8 cellular contexts compared by ENCODE assay signal in genomic region chr10:125149278-125150047, GRCh38. TPM values are rescaled to one million over a fixed set of nuclear protein-coding genes. Genes with fewer than 3 reads are reported as not detected.
DNase-seq lines count a peak whose midpoint lies in the region; ATAC-seq and TF ChIP-seq lines count a peak whose summit lies in the region.

No MANE protein-coding gene starts in this region.

- no peak overlapping the region for H3K9ac ChIP-seq in PC-3 (ENCODE audit: low read length)

- no peak for ATAC-seq in PC-3
- ATAC-seq in GM18498 (IDR thresholded peaks at IDR 0.05; ENCODE audit: unreplicated experiment) = no peak
- ATAC-seq in HG03439 (IDR thresholded peaks at IDR 0.05; ENCODE audit: unreplicated experiment) = no peak

- H3K9me2 ChIP-seq in PC-3 (replicated peaks; ENCODE audit: low read length) (no peaks in the 10 kb centered on the region), OCI-LY7 (ENCODE audit: insufficient read depth, low read length) (no peaks in the 10 kb centered on the region)

- H3K27me3 ChIP-seq in HAP-1 (ENCODE audit: low read depth) (no peaks in the 10 kb centered on the region), PC-3 (ENCODE audit: low read length) (no peaks in the 10 kb centered on the region), prostate gland (replicated peaks; ENCODE audit: insufficient read depth) (no peaks in the 10 kb centered on the region)

- H3K4me2 ChIP-seq in PC-3 (ENCODE audit: low read length) (no peak overlapping the region), OCI-LY7 (ENCODE audit: low read length) (no peak overlapping the region)

- H3K9me3 ChIP-seq in HAP-1 (no peaks in the 10 kb centered on the region), PC-3 (ENCODE audit: low read length) (no peaks in the 10 kb centered on the region), prostate gland (no peaks in the 10 kb centered on the region), OCI-LY7 (ENCODE audit: low read length) (no peaks in the 10 kb centered on the region)

- TF ChIP-seq CTCF in PC-3 (conservative IDR thresholded peaks at IDR 0.05; ENCODE audit: low read depth, low read length) (no peak), foreskin fibroblast (IDR thresholded peaks at IDR 0.05; ENCODE audit: low read depth, low read length) (no peak), prostate gland (IDR thresholded peaks at IDR 0.05) (no peak), OCI-LY7 (conservative IDR thresholded peaks at IDR 0.05; ENCODE audit: low read length) (no peak)

- WGBS in prostate gland = 54% methylated on average over 12 of the region's 12 CpGs

- CTCF ChIA-PET in PC-3 (lab: Charles Lee) = no interaction called here
- CTCF ChIA-PET in OCI-LY7 (lab: Charles Lee; ENCODE audit: unreplicated experiment) = no interaction called here

- H4K20me1 ChIP-seq in PC-3 (ENCODE audit: low read length) (no peaks in the 10 kb centered on the region), OCI-LY7 (ENCODE audit: insufficient read depth, low read length) (no peaks in the 10 kb centered on the region)

- H3K4me3 ChIP-seq in HAP-1 (no peak overlapping the region), PC-3 (ENCODE audit: low read length) (no peak overlapping the region), foreskin fibroblast (ENCODE audit: low read depth in 1 of 2, low read length in 2 of 2) (no peak overlapping the region), prostate gland (no peak overlapping the region), OCI-LY7 (ENCODE audit: low read depth, low read length, poor library complexity, severe bottlenecking) (no peak overlapping the region)

- BruUV-seq in PC-3 (replicated peaks; lab: Mats Ljungman, UMichigan) = no TSS peak
- BruUV-seq in OCI-LY7 (replicated peaks; lab: Mats Ljungman, UMichigan) = no TSS peak

- no peaks in the 10 kb centered on the region for H3F3A ChIP-seq in PC-3 (ENCODE audit: low read length, unreplicated experiment)

- in situ Hi-C loops in HAP-1 (cut with MboI; ENCODE audit: low sequenced_read_pairs) = loop anchor here (25.0 kb wide), 1 partner anchor 563 kb away; the partner anchor contains the start of gene EDRF1

- H2AFZ ChIP-seq in PC-3 (ENCODE audit: low read length) (no peak overlapping the region), OCI-LY7 (ENCODE audit: low read length) (no peak overlapping the region)

- POLR2A ChIA-PET in PC-3 (lab: Charles Lee; ENCODE audit: unreplicated experiment) (no interaction called here), OCI-LY7 (lab: Charles Lee) (no interaction called here)

- DNase-seq in HAP-1 (ENCODE audit: low spot score in 2 of 2) (peak; percentile 51 to 63), PC-3 (peak; percentile 45), foreskin fibroblast (peak; percentile 79 to 91), prostate gland (ENCODE audit: low spot score) (no peak), OCI-LY7 (ENCODE audit: low spot score) (no peak)
- no peak for DNase-seq in stimulated activated CD4-positive, alpha-beta T cell treated with anti-CD3 and anti-CD28 coated beads, Interleukin-4, amount 100 ng/mL, for 4 hours

- peaks cover 54% of the 10 kb centered on the region for H3K4me1 ChIP-seq in HAP-1
- H3K4me1 ChIP-seq in PC-3 (ENCODE audit: insufficient read depth, low read length) = peaks cover 44% of the 10 kb centered on the region
- H3K4me1 ChIP-seq in prostate gland (replicated peaks) = peaks cover 62% of the 10 kb centered on the region
- H3K4me1 ChIP-seq in OCI-LY7 (ENCODE audit: insufficient read depth, low read length, poor library complexity, severe bottlenecking) = no peaks in the 10 kb centered on the region

- intact Hi-C loops in PC-3 (cut with micrococcal nuclease) = loop anchor here (10.0 kb wide), 1 partner anchor 545 kb away; no protein-coding TSS in a partner anchor
- intact Hi-C loops in prostate gland (cut with DNase I) = loop anchor here (5.0 to 10.0 kb wide), 3 partner anchors 152 to 553 kb away; no protein-coding TSS in a partner anchor
- intact Hi-C loops in OCI-LY7 (cut with micrococcal nuclease; ENCODE audit: unreplicated experiment) = loop anchor here (10.0 kb wide), 1 partner anchor 105 kb away; no protein-coding TSS in a partner anchor

- H3K79me2 ChIP-seq in PC-3 (ENCODE audit: low read length) = peaks cover 100% of the 10 kb centered on the region
- no peaks in the 10 kb centered on the region for H3K79me2 ChIP-seq in OCI-LY7 (ENCODE audit: insufficient read depth, low read depth, low read length)

- peak overlapping the region; percentile 74 for H3K27ac ChIP-seq in PC-3 (ENCODE audit: low read length)
- peak overlapping the region; percentile 86 to 88 for H3K27ac ChIP-seq in prostate gland
- no peak overlapping the region for H3K27ac ChIP-seq in OCI-LY7 (ENCODE audit: low read depth, low read length, poor library complexity, severe bottlenecking)

- peaks cover 27% of the 10 kb centered on the region for H3K36me3 ChIP-seq in HAP-1 (replicated peaks)
- H3K36me3 ChIP-seq in PC-3 (ENCODE audit: low read depth, low read length) = peaks cover 13% of the 10 kb centered on the region
- no peaks in the 10 kb centered on the region for H3K36me3 ChIP-seq in prostate gland
- H3K36me3 ChIP-seq in OCI-LY7 (ENCODE audit: insufficient read depth, low read length) = no peaks in the 10 kb centered on the region

- TF ChIP-seq POLR2A in prostate gland (IDR thresholded peaks at IDR 0.05) = no peak

RNA-seq across cellular contexts. Expression of gene CTBP2, which starts 10.9 kb away (rescaled TPM):
- total RNA-seq in PC-3 (2014; rRNA removed) (78.9 and 97.2 TPM in 2 replicates), prostate gland (10 to 100 TPM; 70.2 to 89.7 TPM), OCI-LY7 (2022) (not detected in 2 replicates)
- total RNA-seq in OCI-LY7 (2014; rRNA removed; shearing (Covaris generic)) = not detected in 2 replicates

Comparison
In these comparisons a context has a peak if more than half of its experiments do, and no peak if none do; other contexts are left out.
1. DNase-seq: peak in HAP-1 (2 of 2), PC-3 (single experiment) and foreskin fibroblast (2 of 2); none in prostate gland (single experiment), OCI-LY7 (single experiment) and stimulated activated CD4-positive, alpha-beta T cell treated with anti-CD3 and anti-CD28 coated beads, Interleukin-4, amount 100 ng/mL, for 4 hours (0 of 2).
2. RNA of gene CTBP2, which starts 10.9 kb away (total RNA-seq): 70.2 to 89.7 TPM in prostate gland and 78.9 to 97.2 TPM in PC-3; not detected in OCI-LY7; every median in the first group is over 10 times any median in the second.